8 cellular contexts compared by ENCODE assay signal in the genomic region with DNA sequence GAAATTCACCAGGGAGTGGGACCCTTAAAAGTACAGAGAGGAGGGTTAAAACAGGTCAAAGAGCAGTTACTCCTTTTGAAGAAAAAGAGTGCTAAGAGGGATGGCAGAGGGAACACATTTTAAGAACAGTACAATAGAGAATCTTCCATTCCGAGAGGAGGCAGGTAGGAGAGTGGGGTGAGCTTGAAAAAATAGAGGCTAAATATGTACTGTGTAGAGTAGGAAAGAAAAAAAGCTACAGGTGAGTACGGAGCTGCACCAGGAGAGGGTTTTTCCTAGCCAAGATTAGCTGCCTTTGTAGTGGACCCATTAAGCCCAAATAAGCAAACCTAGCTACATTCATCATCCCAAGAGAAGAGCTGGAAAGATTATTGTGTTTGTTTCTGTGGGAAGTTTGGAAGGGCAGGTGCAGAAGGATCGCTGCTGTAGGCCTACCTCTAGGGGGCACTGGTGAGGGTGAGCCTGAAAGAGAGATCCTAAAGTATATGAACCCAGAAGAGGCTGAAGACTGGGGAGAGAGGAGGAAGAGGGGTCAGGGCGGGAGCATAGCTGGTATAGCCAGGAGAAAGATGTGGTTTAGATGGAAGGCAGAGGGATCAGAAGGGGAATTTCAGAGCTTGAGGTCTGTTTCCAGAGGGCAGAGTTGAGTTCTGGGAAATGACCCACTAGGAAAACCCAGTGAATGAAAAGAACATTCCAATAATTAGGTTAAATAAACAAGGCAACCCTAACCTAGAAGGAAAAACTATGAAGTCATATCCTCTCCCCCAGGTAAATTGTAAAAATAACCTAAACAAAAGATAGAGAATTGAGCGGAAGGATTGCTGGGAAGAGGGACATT. TPM values are rescaled to one million over a fixed set of nuclear protein-coding genes. Genes with fewer than 3 reads are reported as not detected.
DNase-seq lines count a peak whose midpoint lies in the region; ATAC-seq and TF ChIP-seq lines count a peak whose summit lies in the region.

No MANE protein-coding gene starts in this region.

- no peaks in the 10 kb centered on the region for H3K27me3 ChIP-seq in naive thymus-derived CD4-positive, alpha-beta T cell (ENCODE audit: control insufficient read depth in 2 of 2, insufficient read depth in 2 of 2, low read length in 2 of 2)
- H3K27me3 ChIP-seq in prostate gland (replicated peaks; ENCODE audit: insufficient read depth), result no peaks in the 10 kb centered on the region

- H3K27me3 Mint-ChIP-seq in naive thymus-derived CD4-positive, alpha-beta T cell, result no peaks in the 10 kb centered on the region

- H3K4me1 Mint-ChIP-seq in naive thymus-derived CD4-positive, alpha-beta T cell, result peaks cover 0 to 48% (median 0%) of the 10 kb centered on the region in 7 donors

- intact Hi-C loops in naive thymus-derived CD4-positive, alpha-beta T cell (cut with micrococcal nuclease), result loop anchor here (1.0 to 5.0 kb wide), 4 partner anchors 13 to 74 kb away; a partner anchor contains a TSS
- intact Hi-C loops in prostate gland (cut with DNase I), result no loop called here

- CTCF ChIA-PET in naive thymus-derived CD4-positive, alpha-beta T cell (lab: Charles Lee), result interaction anchor here (0.7 to 1.3 kb wide), 7 partner anchors 10 to 115 kb away, joined by 3 to 5 read pairs (median 4); no protein-coding TSS in a partner anchor

- no peak overlapping the region for H3K27ac ChIP-seq in naive thymus-derived CD4-positive, alpha-beta T cell (ENCODE audit: low read depth, low read length)
- H3K27ac ChIP-seq in prostate gland, result no peak overlapping the region

- H3K4me3 ChIP-seq in WI38 (ENCODE audit: low read depth, low read length) (no peak overlapping the region), prostate gland (no peak overlapping the region)
- no peak overlapping the region for H3K4me3 ChIP-seq in naive thymus-derived CD4-positive, alpha-beta T cell (ENCODE audit: low read length)

- H3K4me1 ChIP-seq in naive thymus-derived CD4-positive, alpha-beta T cell (ENCODE audit: control insufficient read depth in 2 of 2, insufficient read depth in 2 of 2, low read length in 2 of 2), result no peaks in the 10 kb centered on the region
- no peaks in the 10 kb centered on the region for H3K4me1 ChIP-seq in prostate gland (replicated peaks)

- TF ChIP-seq CTCF in WI38 (IDR thresholded peaks at IDR 0.05; ENCODE audit: low read depth, low read length), result peak; percentile 93
- TF ChIP-seq CTCF in prostate gland (IDR thresholded peaks at IDR 0.05), result peak in 2 of 4 experiments; percentile 28 to 32

- peak overlapping the region in 3 of 9 donors; percentile 17 to 60 (median 21) for H3K27ac Mint-ChIP-seq in naive thymus-derived CD4-positive, alpha-beta T cell

- 84% methylated on average over 5 of the region's 5 CpGs for WGBS in prostate gland

- POLR2A ChIA-PET in naive thymus-derived CD4-positive, alpha-beta T cell (lab: Charles Lee), result no interaction called here

- no peak overlapping the region for H3K4me3 Mint-ChIP-seq in naive thymus-derived CD4-positive, alpha-beta T cell

- H3K36me3 Mint-ChIP-seq in naive thymus-derived CD4-positive, alpha-beta T cell, result peaks cover 0 to 41% (median 14%) of the 10 kb centered on the region in 5 donors

- DNase-seq in Daoy (ENCODE audit: low read depth) (peak; percentile 65), HT1080 (ENCODE audit: low read depth) (peak; percentile 10), dermis blood vessel endothelial cell (peak; percentile 74), prostate gland (ENCODE audit: low spot score) (no peak), NCI-H1930 (lab: John Stamatoyannopoulos, UW) (no peak), DMS153 treated with DMSO at 0.1 percent for 48 hours (lab: John Stamatoyannopoulos, UW; ENCODE audit: unreplicated experiment) (no peak)
- DNase-seq in naive thymus-derived CD4-positive, alpha-beta T cell, result peak in 7 of 9 donors; percentile 18 to 49 (median 29)

- peaks cover 0 to 1% (median 0%) of the 10 kb centered on the region in 11 donors for H3K9me3 Mint-ChIP-seq in naive thymus-derived CD4-positive, alpha-beta T cell

- no peak for TF ChIP-seq POLR2A in prostate gland (IDR thresholded peaks at IDR 0.05)

- H3K36me3 ChIP-seq in naive thymus-derived CD4-positive, alpha-beta T cell (ENCODE audit: control insufficient read depth in 2 of 3, insufficient read depth in 3 of 3, low read length in 3 of 3), result peaks cover 0 to 6% (median 0%) of the 10 kb centered on the region in 3 experiments
- H3K36me3 ChIP-seq in prostate gland, result no peaks in the 10 kb centered on the region

- peak; percentile 82 for ATAC-seq in naive thymus-derived CD4-positive, alpha-beta T cell

- no peaks in the 10 kb centered on the region for H3K9me3 ChIP-seq in naive thymus-derived CD4-positive, alpha-beta T cell (ENCODE audit: control insufficient read depth in 2 of 3, low read length in 3 of 3)
- no peaks in the 10 kb centered on the region for H3K9me3 ChIP-seq in prostate gland

RNA-seq across cellular contexts. Expression of a gene that starts 50.2 kb away (rescaled TPM):
- total RNA-seq in Daoy (2014; rRNA removed; shearing (Covaris generic)), result 25.1 and 26.6 TPM in 2 replicates
- total RNA-seq in HT1080 (2014; rRNA removed; shearing (Covaris generic)), result 8.7 and 10.0 TPM in 2 replicates
- polyA plus RNA-seq in HT1080 (2015; cell fraction: cytosol; rRNA removed), result 6.2 and 7.7 TPM in 2 replicates
- polyA plus RNA-seq in HT1080 (2015; cell fraction: nucleus; rRNA removed), result 2.6 and 2.7 TPM in 2 replicates
- total RNA-seq in dermis blood vessel endothelial cell (13.0 and 20.3 TPM in 2 replicates), prostate gland (10 to 100 TPM; 29.5 to 40.9 TPM)
- total RNA-seq in naive thymus-derived CD4-positive, alpha-beta T cell, result 10 to 100 TPM in 2 of 5 experiments, 1 to 10 TPM in 3; 7.7 to 12.4 (median 9.5) TPM
- 10 to 100 TPM in 1 of 2 donors, 1 to 10 TPM in 1; 7.8 to 11.0 TPM for polyA plus RNA-seq in naive thymus-derived CD4-positive, alpha-beta T cell

Comparison
In these comparisons a context has a peak if more than half of its experiments do, and no peak if none do; other contexts are left out.
1. DNase-seq: peak in Daoy (single experiment), HT1080 (single experiment), dermis blood vessel endothelial cell (single experiment) and naive thymus-derived CD4-positive, alpha-beta T cell (7 of 9); none in prostate gland (single experiment), NCI-H1930 (0 of 2) and DMS153 treated with DMSO at 0.1 percent for 48 hours (single experiment).